ENCODE assay signal across 10 cellular contexts in genomic region chr4:133483600-133484246, GRCh38.
DNase-seq lines count a peak whose midpoint lies in the region; ATAC-seq and TF ChIP-seq lines count a peak whose summit lies in the region.
"Had no signal": no experiment of that assay in that cellular context is flagged by ENCODE, and none has a peak within 500 bp of the region (broad histone marks: within the 10 kb centered on the region; RNA-seq: fewer than 3 reads in every experiment).

No MANE protein-coding gene starts in this region.

- peaks cover 9% of the 10 kb centered on the region for H3K9me3 ChIP-seq in left ventricle myocardium inferior (replicated peaks)

- DNase-seq in left ventricle myocardium inferior (no peak), Right ventricle myocardium inferior (ENCODE audit: missing footprints) (no peak), SK-N-DZ (ENCODE audit: low spot score) (peak; percentile 27), glomerular visceral epithelial cell (ENCODE audit: extremely low spot score) (peak; percentile 29), NCI-H1105 treated with DMSO at 0.1 percent for 48 hours (lab: John Stamatoyannopoulos, UW) (no peak)
- DNase-seq in activated T-helper 2 cell treated with anti-CD3 and anti-CD28 coated beads, Interferon-gamma antibody, Interleukin-2, Interleukin-4, amounts not matched to agents 10 μg/mL and 5 μg/mL and 100 μg/mL, durations not matched to agents 14 hours and 24 hours and 36 hours (ENCODE audit: low spot score), result no peak
- no peak for DNase-seq in activated T-helper 1 cell treated with anti-CD3 and anti-CD28 coated beads, Interleukin-12 subunit alpha, Interleukin-12 subunit beta, Interleukin-2, Interleukin-4 antibody, amounts not matched to agents 30 ng/mL and 10 ng/mL and 1 ng/mL, durations not matched to agents 14 hours and 24 hours and 36 hours (ENCODE audit: low spot score)
- DNase-seq: T-helper 17 cell had no signal

- H3K27ac ChIP-seq in left ventricle myocardium inferior (replicated peaks), result no peak overlapping the region

- H3K36me3 Mint-ChIP-seq in activated T-helper 2 cell treated with anti-CD3 and anti-CD28 coated beads, Interferon-gamma antibody, Interleukin-2, Interleukin-4, amounts not matched to agents 10 μg/mL and 5 μg/mL and 100 μg/mL, durations not matched to agents 14 hours and 24 hours and 36 hours (ENCODE audit: low read depth), result no peaks in the 10 kb centered on the region
- no peaks in the 10 kb centered on the region for H3K36me3 Mint-ChIP-seq in activated T-helper 1 cell treated with anti-CD3 and anti-CD28 coated beads, Interleukin-12 subunit alpha, Interleukin-12 subunit beta, Interleukin-2, Interleukin-4 antibody, amounts not matched to agents 30 ng/mL and 10 ng/mL and 1 ng/mL, durations not matched to agents 14 hours and 24 hours and 36 hours (ENCODE audit: low read depth)

- H3K9me3 Mint-ChIP-seq in activated T-helper 2 cell treated with anti-CD3 and anti-CD28 coated beads, Interferon-gamma antibody, Interleukin-2, Interleukin-4, amounts not matched to agents 10 μg/mL and 5 μg/mL and 100 μg/mL, durations not matched to agents 14 hours and 24 hours and 36 hours, result peaks cover 6% of the 10 kb centered on the region
- H3K9me3 Mint-ChIP-seq in activated T-helper 1 cell treated with anti-CD3 and anti-CD28 coated beads, Interleukin-12 subunit alpha, Interleukin-12 subunit beta, Interleukin-2, Interleukin-4 antibody, amounts not matched to agents 30 ng/mL and 10 ng/mL and 1 ng/mL, durations not matched to agents 14 hours and 24 hours and 36 hours, result peaks cover 7% of the 10 kb centered on the region

- H3K27me3 Mint-ChIP-seq in activated T-helper 2 cell treated with anti-CD3 and anti-CD28 coated beads, Interferon-gamma antibody, Interleukin-2, Interleukin-4, amounts not matched to agents 10 μg/mL and 5 μg/mL and 100 μg/mL, durations not matched to agents 14 hours and 24 hours and 36 hours (ENCODE audit: low read depth), result no peaks in the 10 kb centered on the region
- H3K27me3 Mint-ChIP-seq in activated T-helper 1 cell treated with anti-CD3 and anti-CD28 coated beads, Interleukin-12 subunit alpha, Interleukin-12 subunit beta, Interleukin-2, Interleukin-4 antibody, amounts not matched to agents 30 ng/mL and 10 ng/mL and 1 ng/mL, durations not matched to agents 14 hours and 24 hours and 36 hours (ENCODE audit: insufficient read depth), result no peaks in the 10 kb centered on the region
- H3K27me3 Mint-ChIP-seq: central memory CD8-positive, alpha-beta T cell; T-helper 17 cell had no signal

- H3K4me3 Mint-ChIP-seq in activated T-helper 2 cell treated with anti-CD3 and anti-CD28 coated beads, Interferon-gamma antibody, Interleukin-2, Interleukin-4, amounts not matched to agents 10 μg/mL and 5 μg/mL and 100 μg/mL, durations not matched to agents 14 hours and 24 hours and 36 hours (ENCODE audit: low read depth), result no peak overlapping the region
- no peak overlapping the region for H3K4me3 Mint-ChIP-seq in activated T-helper 1 cell treated with anti-CD3 and anti-CD28 coated beads, Interleukin-12 subunit alpha, Interleukin-12 subunit beta, Interleukin-2, Interleukin-4 antibody, amounts not matched to agents 30 ng/mL and 10 ng/mL and 1 ng/mL, durations not matched to agents 14 hours and 24 hours and 36 hours
- H3K4me3 Mint-ChIP-seq: central memory CD8-positive, alpha-beta T cell; T-helper 17 cell had no signal

- H3K4me1 ChIP-seq in left ventricle myocardium inferior, result no peaks in the 10 kb centered on the region

- no peak overlapping the region for H3K4me3 ChIP-seq in left ventricle myocardium inferior

- intact Hi-C loops in left ventricle myocardium inferior (cut with micrococcal nuclease), result no loop called here
- intact Hi-C loops in Right ventricle myocardium inferior (cut with DNase I), result no loop called here
- intact Hi-C loops in activated T-helper 2 cell treated with anti-CD3 and anti-CD28 coated beads, Interferon-gamma antibody, Interleukin-2, Interleukin-4, amounts not matched to agents 10 μg/mL and 5 μg/mL and 100 μg/mL, durations not matched to agents 14 hours and 24 hours and 36 hours (cut with micrococcal nuclease), result no loop called here
- intact Hi-C loops in activated T-helper 1 cell treated with anti-CD3 and anti-CD28 coated beads, Interleukin-12 subunit alpha, Interleukin-12 subunit beta, Interleukin-2, Interleukin-4 antibody, amounts not matched to agents 30 ng/mL and 10 ng/mL and 1 ng/mL, durations not matched to agents 14 hours and 24 hours and 36 hours (cut with micrococcal nuclease), result no loop called here

- no peaks in the 10 kb centered on the region for H3K27me3 ChIP-seq in left ventricle myocardium inferior (ENCODE audit: low read depth)

- peak; percentile 20 for TF ChIP-seq CTCF in left ventricle myocardium inferior (IDR thresholded peaks at IDR 0.05; ENCODE audit: borderline replicate concordance)

- H3K27ac Mint-ChIP-seq in activated T-helper 2 cell treated with anti-CD3 and anti-CD28 coated beads, Interferon-gamma antibody, Interleukin-2, Interleukin-4, amounts not matched to agents 10 μg/mL and 5 μg/mL and 100 μg/mL, durations not matched to agents 14 hours and 24 hours and 36 hours, result no peak overlapping the region
- H3K27ac Mint-ChIP-seq in activated T-helper 1 cell treated with anti-CD3 and anti-CD28 coated beads, Interleukin-12 subunit alpha, Interleukin-12 subunit beta, Interleukin-2, Interleukin-4 antibody, amounts not matched to agents 30 ng/mL and 10 ng/mL and 1 ng/mL, durations not matched to agents 14 hours and 24 hours and 36 hours, result no peak overlapping the region
- H3K27ac Mint-ChIP-seq: T-helper 17 cell had no signal

- ATAC-seq in Right ventricle myocardium inferior, result no peak
- ATAC-seq in HG02852 (IDR thresholded peaks at IDR 0.05; ENCODE audit: unreplicated experiment), result no peak
- ATAC-seq: T-helper 17 cell had no signal

- no peaks in the 10 kb centered on the region for H3K4me1 Mint-ChIP-seq in activated T-helper 2 cell treated with anti-CD3 and anti-CD28 coated beads, Interferon-gamma antibody, Interleukin-2, Interleukin-4, amounts not matched to agents 10 μg/mL and 5 μg/mL and 100 μg/mL, durations not matched to agents 14 hours and 24 hours and 36 hours (ENCODE audit: low read depth)
- no peaks in the 10 kb centered on the region for H3K4me1 Mint-ChIP-seq in activated T-helper 1 cell treated with anti-CD3 and anti-CD28 coated beads, Interleukin-12 subunit alpha, Interleukin-12 subunit beta, Interleukin-2, Interleukin-4 antibody, amounts not matched to agents 30 ng/mL and 10 ng/mL and 1 ng/mL, durations not matched to agents 14 hours and 24 hours and 36 hours (ENCODE audit: low read depth)
- H3K4me1 Mint-ChIP-seq: central memory CD8-positive, alpha-beta T cell; T-helper 17 cell had no signal

- no peaks in the 10 kb centered on the region for H3K36me3 ChIP-seq in left ventricle myocardium inferior

Comparison
In these comparisons a context has a peak if more than half of its experiments do, and no peak if none do; other contexts are left out.
1. DNase-seq: peak in SK-N-DZ (single experiment) and glomerular visceral epithelial cell (single experiment); none in left ventricle myocardium inferior (single experiment), Right ventricle myocardium inferior (single experiment), activated T-helper 2 cell treated with anti-CD3 and anti-CD28 coated beads, Interferon-gamma antibody, Interleukin-2, Interleukin-4, amounts not matched to agents 10 μg/mL and 5 μg/mL and 100 μg/mL, durations not matched to agents 14 hours and 24 hours and 36 hours (single experiment), activated T-helper 1 cell treated with anti-CD3 and anti-CD28 coated beads, Interleukin-12 subunit alpha, Interleukin-12 subunit beta, Interleukin-2, Interleukin-4 antibody, amounts not matched to agents 30 ng/mL and 10 ng/mL and 1 ng/mL, durations not matched to agents 14 hours and 24 hours and 36 hours (single experiment) and NCI-H1105 treated with DMSO at 0.1 percent for 48 hours (single experiment).